13 cellular contexts compared by ENCODE assay signal in the genomic region with DNA sequence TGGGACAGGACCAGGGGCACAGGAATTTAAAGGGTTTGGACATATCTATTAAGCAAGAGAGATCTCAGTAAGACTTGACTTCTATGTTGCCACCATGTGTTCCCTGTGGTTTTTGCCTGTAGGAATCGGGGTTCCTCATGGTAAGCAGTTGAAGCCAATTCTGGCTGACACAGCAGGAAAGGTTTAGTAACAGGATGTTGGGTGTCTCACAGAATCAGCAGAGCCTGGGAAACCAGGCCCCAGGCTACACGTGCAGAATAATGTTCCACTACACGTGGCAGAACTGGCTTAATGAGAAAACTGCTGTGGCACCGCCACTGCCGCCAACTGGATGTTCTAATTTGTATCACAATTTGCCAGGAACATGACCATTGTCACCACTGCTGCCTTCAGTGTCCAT.
DNase-seq lines count a peak whose midpoint lies in the region; ATAC-seq and TF ChIP-seq lines count a peak whose summit lies in the region.
"Had no signal": no experiment of that assay in that cellular context is flagged by ENCODE, and none has a peak within 500 bp of the region (broad histone marks: within the 10 kb centered on the region; RNA-seq: fewer than 3 reads in every experiment).

No MANE protein-coding gene starts in this region.

- H3K4me1 Mint-ChIP-seq in naive thymus-derived CD8-positive, alpha-beta T cell = peaks cover 0 to 23% (median 0%) of the 10 kb centered on the region in 4 donors

- DNase-seq in EH (ENCODE audit: low read depth) (peak; percentile 61), Right ventricle myocardium superior (peak; percentile 45), renal cortical epithelial cell (ENCODE audit: low read depth) (peak; percentile 77), omental fat pad (ENCODE audit: low spot score) (no peak), T1000 (lab: John Stamatoyannopoulos, UW) (no peak)
- no peak for DNase-seq in naive thymus-derived CD8-positive, alpha-beta T cell
- DNase-seq: activated CD4-positive, alpha-beta T cell treated with anti-CD3 and anti-CD28 coated beads, Interleukin-2, amount 50 U/mL, for 48 hours; midbrain; SJCRH30; testis had no signal

- peaks cover 0 to 28% (median 3%) of the 10 kb centered on the region in 5 donors for H3K27me3 Mint-ChIP-seq in naive thymus-derived CD8-positive, alpha-beta T cell

- POLR2A ChIA-PET in naive thymus-derived CD8-positive, alpha-beta T cell (lab: Charles Lee) = no interaction called here

- intact Hi-C loops in Right ventricle myocardium superior (cut with DNase I) = no loop called here

- H3K36me3 Mint-ChIP-seq in naive thymus-derived CD8-positive, alpha-beta T cell = no peaks in the 10 kb centered on the region

- H3K27ac Mint-ChIP-seq in naive thymus-derived CD8-positive, alpha-beta T cell = no peak overlapping the region

- ATAC-seq in Right ventricle myocardium superior (ENCODE audit: poor library complexity) (peak; percentile 25), omental fat pad (ENCODE audit: low FRiP score) (no peak), GM18519 (IDR thresholded peaks at IDR 0.05; ENCODE audit: low FRiP score, unreplicated experiment) (no peak)
- no peak for ATAC-seq in naive thymus-derived CD8-positive, alpha-beta T cell
- ATAC-seq: K562 had no signal

- TF ChIP-seq CTCF in VCaP (conservative IDR thresholded peaks at IDR 0.05) (no peak), omental fat pad (IDR thresholded peaks at IDR 0.05) (no peak)

- H3K27ac ChIP-seq in VCaP = peak overlapping the region; percentile 42; the same call in 1 of the 2 replicates
- H3K27ac ChIP-seq: SJCRH30, testis had no signal

- H3K4me3 Mint-ChIP-seq in naive thymus-derived CD8-positive, alpha-beta T cell = no peak overlapping the region

- no peaks in the 10 kb centered on the region for H3K9me3 Mint-ChIP-seq in naive thymus-derived CD8-positive, alpha-beta T cell

Comparison
In these comparisons a context has a peak if more than half of its experiments do, and no peak if none do; other contexts are left out.
1. DNase-seq: peak in EH (single experiment), Right ventricle myocardium superior (single experiment) and renal cortical epithelial cell (single experiment); none in omental fat pad (single experiment), naive thymus-derived CD8-positive, alpha-beta T cell (0 of 10) and T1000 (single experiment).